8 cellular contexts compared by ENCODE assay signal in the genomic region with DNA sequence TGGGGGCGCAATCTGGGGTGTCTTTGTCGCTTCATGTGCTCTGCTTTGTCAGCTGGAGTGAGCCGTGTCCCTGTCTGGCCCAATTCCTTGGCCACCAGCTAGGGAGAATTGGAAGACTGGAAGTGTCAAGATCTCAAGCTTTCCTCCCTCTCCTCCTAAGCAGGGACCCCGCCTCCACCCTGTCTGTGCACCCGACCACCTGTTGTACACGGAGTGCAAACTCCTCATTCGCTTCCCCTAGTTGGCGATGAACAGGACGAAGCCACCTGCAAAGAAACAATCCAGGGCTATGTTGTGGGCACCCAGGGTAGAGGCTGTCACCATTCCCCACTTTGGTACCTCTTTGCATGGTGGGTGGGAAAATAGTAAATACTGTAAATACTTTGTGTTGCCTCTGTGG. TPM values are rescaled to one million over a fixed set of nuclear protein-coding genes. Genes with fewer than 3 reads are reported as not detected.
DNase-seq lines count a peak whose midpoint lies in the region; ATAC-seq lines count a peak whose summit lies in the region.
"Had no signal": no experiment of that assay in that cellular context is flagged by ENCODE, and none has a peak within 500 bp of the region (broad histone marks: within the 10 kb centered on the region; RNA-seq: fewer than 3 reads in every experiment).

No MANE protein-coding gene starts in this region.

- H3K4me3 Mint-ChIP-seq in T-helper 2 cell treated with Interferon-gamma antibody and Interleukin-4, amounts not matched to agents 5 μg/mL and 100 μg/mL, for 36 hours = peak overlapping the region; percentile 98
- peak overlapping the region; percentile 89 to 96 (median 94) for H3K4me3 Mint-ChIP-seq in naive thymus-derived CD8-positive, alpha-beta T cell

- peaks cover 56% of the 10 kb centered on the region for H3K36me3 Mint-ChIP-seq in T-helper 2 cell treated with Interferon-gamma antibody and Interleukin-4, amounts not matched to agents 5 μg/mL and 100 μg/mL, for 36 hours (ENCODE audit: low read depth)
- peaks cover 4 to 34% (median 16%) of the 10 kb centered on the region in 3 donors for H3K36me3 Mint-ChIP-seq in naive thymus-derived CD8-positive, alpha-beta T cell

- no peak for ATAC-seq in naive thymus-derived CD8-positive, alpha-beta T cell
- ATAC-seq in HG02798 (IDR thresholded peaks at IDR 0.05; ENCODE audit: poor library complexity, unreplicated experiment) = no peak

- no peaks in the 10 kb centered on the region for H3K27me3 Mint-ChIP-seq in T-helper 2 cell treated with Interferon-gamma antibody and Interleukin-4, amounts not matched to agents 5 μg/mL and 100 μg/mL, for 36 hours (ENCODE audit: low read depth)
- H3K27me3 Mint-ChIP-seq in naive thymus-derived CD8-positive, alpha-beta T cell = no peaks in the 10 kb centered on the region

- no peak for DNase-seq in T-helper 2 cell treated with Interferon-gamma antibody and Interleukin-4, amounts not matched to agents 5 μg/mL and 100 μg/mL, for 36 hours (ENCODE audit: low spot score)
- DNase-seq in T-helper 2 cell = no peak
- DNase-seq in naive thymus-derived CD8-positive, alpha-beta T cell = no peak
- DNase-seq: activated effector memory CD4-positive, alpha-beta T cell treated with anti-CD3 and anti-CD28 coated beads, Interleukin-2, amount 50 U/mL, for 16 hours had no signal

- H3K9me3 Mint-ChIP-seq in T-helper 2 cell treated with Interferon-gamma antibody and Interleukin-4, amounts not matched to agents 5 μg/mL and 100 μg/mL, for 36 hours = no peaks in the 10 kb centered on the region
- no peaks in the 10 kb centered on the region for H3K9me3 Mint-ChIP-seq in naive thymus-derived CD8-positive, alpha-beta T cell

- peak overlapping the region; percentile 94 for H3K27ac Mint-ChIP-seq in T-helper 2 cell treated with Interferon-gamma antibody and Interleukin-4, amounts not matched to agents 5 μg/mL and 100 μg/mL, for 36 hours
- H3K27ac Mint-ChIP-seq in naive thymus-derived CD8-positive, alpha-beta T cell = peak overlapping the region in 8 of 10 donors; percentile 63 to 97 (median 92)

- H3K4me1 Mint-ChIP-seq in T-helper 2 cell treated with Interferon-gamma antibody and Interleukin-4, amounts not matched to agents 5 μg/mL and 100 μg/mL, for 36 hours (ENCODE audit: low read depth) = peaks cover 38% of the 10 kb centered on the region
- peaks cover 22 to 50% (median 43%) of the 10 kb centered on the region in 4 donors for H3K4me1 Mint-ChIP-seq in naive thymus-derived CD8-positive, alpha-beta T cell

- POLR2A ChIA-PET in naive thymus-derived CD8-positive, alpha-beta T cell (lab: Charles Lee) = interaction anchor here (0.5 to 5.1 kb wide), 7 partner anchors 11 to 77 kb away, joined by 4 to 35 read pairs (median 6); a partner anchor contains a TSS

RNA-seq across cellular contexts. Expression of a gene that starts 1.7 kb away (rescaled TPM):
- total RNA-seq in naive thymus-derived CD8-positive, alpha-beta T cell = under 1 TPM; 0.36 to 0.81 TPM
- not detected for polyA plus RNA-seq in naive thymus-derived CD8-positive, alpha-beta T cell
- total RNA-seq: A172, fibroblast of villous mesenchyme, M059J had no signal

RNA-seq across cellular contexts. Expression of a gene that starts 1.8 kb away (rescaled TPM):
- 100 to 1,000 TPM; 173 to 184 TPM for total RNA-seq in naive thymus-derived CD8-positive, alpha-beta T cell
- 10 to 100 TPM; 79.5 to 88.9 (median 81.8) TPM for polyA plus RNA-seq in naive thymus-derived CD8-positive, alpha-beta T cell

RNA-seq across cellular contexts. Expression of a gene that starts 2.0 kb away (rescaled TPM):
- 10 to 100 TPM; 38.6 to 44.5 TPM for total RNA-seq in naive thymus-derived CD8-positive, alpha-beta T cell
- polyA plus RNA-seq in naive thymus-derived CD8-positive, alpha-beta T cell = 10 to 100 TPM; 21.3 to 24.5 (median 24.5) TPM

RNA-seq across cellular contexts. Expression of a gene that starts 13.5 kb away (rescaled TPM):
- not detected for total RNA-seq in naive thymus-derived CD8-positive, alpha-beta T cell
- polyA plus RNA-seq in naive thymus-derived CD8-positive, alpha-beta T cell = not detected
- total RNA-seq: fibroblast of villous mesenchyme had no signal

RNA-seq across cellular contexts. Expression of a gene that starts 20.2 kb away (rescaled TPM):
- total RNA-seq in naive thymus-derived CD8-positive, alpha-beta T cell = 10 to 100 TPM; 33.1 to 34.6 TPM
- polyA plus RNA-seq in naive thymus-derived CD8-positive, alpha-beta T cell = 10 to 100 TPM in 1 of 3 donors, 1 to 10 TPM in 2; 6.7 to 11.8 (median 7.3) TPM
